20 cellular contexts compared by ENCODE assay signal in genomic region chr2:11348209-11348749, GRCh38. TPM values are rescaled to one million over a fixed set of nuclear protein-coding genes. Genes with fewer than 3 reads are reported as not detected.
A peak's percentile ranks its signal among the peaks of the same experiment; 100 is the strongest.
DNase-seq lines count a peak whose midpoint lies in the region; ATAC-seq and TF ChIP-seq lines count a peak whose summit lies in the region.
"Had no signal": no experiment of that assay in that cellular context is flagged by ENCODE, and none has a peak within 500 bp of the region (broad histone marks: within the 10 kb centered on the region; RNA-seq: fewer than 3 reads in every experiment).

No MANE protein-coding gene starts in this region.

- H2BK15ac ChIP-seq in neuronal stem cell (ENCODE audit: low read length): no peak overlapping the region

- H3K4me1 Mint-ChIP-seq in HFFc6 (ENCODE audit: low read depth): peaks cover 16% of the 10 kb centered on the region

- TF ChIP-seq CTCF in HFFc6 (IDR thresholded peaks at IDR 0.05): no peak
- TF ChIP-seq CTCF in RWPE1 (conservative IDR thresholded peaks at IDR 0.05; ENCODE audit: low read depth): no peak

- H3K4ac ChIP-seq in neuronal stem cell (ENCODE audit: low read length): no peak overlapping the region

- H3K27ac ChIP-seq in neuronal stem cell (replicated peaks; ENCODE audit: low read length) (no peak overlapping the region), RWPE1 (no peak overlapping the region)
- H3K27ac ChIP-seq: brain microvascular endothelial cell, epithelial cell of prostate had no signal

- H3K27me3 ChIP-seq in adipocyte (replicated peaks; ENCODE audit: control insufficient read depth, insufficient read depth, low read length) (no peaks in the 10 kb centered on the region), neuronal stem cell (ENCODE audit: control insufficient read depth in 3 of 3, insufficient read depth in 3 of 3, low read depth in 1 of 3, low read length in 3 of 3) (no peaks in the 10 kb centered on the region)
- H3K27me3 ChIP-seq: brain microvascular endothelial cell had no signal

- no peak overlapping the region for H3K23ac ChIP-seq in neuronal stem cell (ENCODE audit: low read depth, low read length, poor library complexity)

- no peak overlapping the region for H3K27ac Mint-ChIP-seq in HFFc6
- H3K27ac Mint-ChIP-seq: activated naive CD8-positive, alpha-beta T cell; stimulated activated naive CD8-positive, alpha-beta T cell treated with anti-CD3 and anti-CD28 coated beads, Interleukin-15, Interleukin-2, amounts not matched to agents 100 ng/mL and 50 ng/mL, for 24 hours had no signal

- H3K9ac ChIP-seq in adipocyte (ENCODE audit: low read length): peak overlapping the region; percentile 19
- H3K9ac ChIP-seq in neuronal stem cell (ENCODE audit: low read depth, low read length, poor library complexity): no peak overlapping the region

- ATAC-seq in HG02938 (IDR thresholded peaks at IDR 0.05; ENCODE audit: unreplicated experiment) (no peak), GM21390 (IDR thresholded peaks at IDR 0.05; ENCODE audit: unreplicated experiment) (no peak)

- H3K36me3 ChIP-seq in adipocyte (ENCODE audit: control insufficient read depth, insufficient read depth, low read length, severe bottlenecking) (no peaks in the 10 kb centered on the region), neuronal stem cell (replicated peaks in 1 of 2; ENCODE audit: control insufficient read depth in 2 of 2, insufficient read depth in 2 of 2, low read length in 2 of 2) (no peaks in the 10 kb centered on the region)
- H3K36me3 ChIP-seq: brain microvascular endothelial cell had no signal

- H3K4me3 ChIP-seq in adipocyte (ENCODE audit: low read length) (peak overlapping the region; percentile 46), neuronal stem cell (ENCODE audit: low read length in 2 of 2) (no peak overlapping the region)

- WGBS in neuronal stem cell (ENCODE audit: extremely low coverage in 2 of 2, insufficient read length in 2 of 2, insufficient replicate concordance in 1 of 2), 2 donors: no CpG with 5 or more reads among the region's 5 CpGs

- H4K8ac ChIP-seq in neuronal stem cell (ENCODE audit: low read depth, low read length): no peak overlapping the region

- H3K79me1 ChIP-seq in neuronal stem cell (ENCODE audit: low read depth, low read length): no peaks in the 10 kb centered on the region

- H3K4me2 ChIP-seq in neuronal stem cell (ENCODE audit: insufficient read depth, low read length, poor library complexity, severe bottlenecking): no peak overlapping the region

- no peak overlapping the region for H2BK5ac ChIP-seq in neuronal stem cell (ENCODE audit: low read length)

- no peak overlapping the region for H2BK120ac ChIP-seq in neuronal stem cell (ENCODE audit: low read depth, low read length)

- H2AFZ ChIP-seq in neuronal stem cell (ENCODE audit: low read length): peak overlapping the region; percentile 48

- no peak overlapping the region; the same call in 1 of the 2 replicates for H3K4me3 Mint-ChIP-seq in HFFc6
- H3K4me3 Mint-ChIP-seq: activated naive CD8-positive, alpha-beta T cell; stimulated activated naive CD8-positive, alpha-beta T cell treated with anti-CD3 and anti-CD28 coated beads, Interleukin-15, Interleukin-2, amounts not matched to agents 100 ng/mL and 50 ng/mL, for 24 hours had no signal

- DNase-seq in Ammon's horn (ENCODE audit: low spot score): peak; percentile 31
- DNase-seq in adipocyte (ENCODE audit: low read depth): no peak
- peak; percentile 43 for DNase-seq in kidney tubule cell (ENCODE audit: low spot score)
- no peak for DNase-seq in neuronal stem cell (ENCODE audit: low spot score)
- no peak for DNase-seq in HFFc6
- DNase-seq in RWPE1 (ENCODE audit: low spot score): no peak
- DNase-seq: activated CD4-positive, alpha-beta T cell treated with anti-CD3 and anti-CD28 coated beads for 1 hour; brain microvascular endothelial cell; foreskin melanocyte; HCEC 1CT; islet precursor cell; KG1; NCI-H1048; NCI-H2081; stimulated activated CD4-positive, alpha-beta T cell treated with anti-CD3 and anti-CD28 coated beads, Interleukin-2, amount 100 ng/mL, for 24 hours had no signal

- H3K9me3 Mint-ChIP-seq in HFFc6: no peaks in the 10 kb centered on the region
- H3K9me3 Mint-ChIP-seq: stimulated activated naive CD8-positive, alpha-beta T cell treated with anti-CD3 and anti-CD28 coated beads, Interleukin-15, Interleukin-2, amounts not matched to agents 100 ng/mL and 50 ng/mL, for 24 hours had no signal

- CTCF ChIA-PET in RWPE1 (lab: Yijun Ruan, JAX): no interaction called here

- H2AK5ac ChIP-seq in neuronal stem cell (ENCODE audit: low read depth, low read length): no peak overlapping the region

- H3K9me3 ChIP-seq in adipocyte (ENCODE audit: control insufficient read depth, low read length) (no peaks in the 10 kb centered on the region), neuronal stem cell (replicated peaks in 1 of 2; ENCODE audit: control insufficient read depth in 2 of 2, insufficient read depth in 1 of 2, low read depth in 1 of 2, low read length in 2 of 2) (no peaks in the 10 kb centered on the region)

- no peak overlapping the region for H3K18ac ChIP-seq in neuronal stem cell (ENCODE audit: low read length)

- no peak overlapping the region for H3K14ac ChIP-seq in neuronal stem cell (ENCODE audit: low read length)

- H3K27me3 Mint-ChIP-seq in HFFc6 (ENCODE audit: insufficient read depth): peaks cover 10% of the 10 kb centered on the region
- H3K27me3 Mint-ChIP-seq: activated naive CD8-positive, alpha-beta T cell; stimulated activated naive CD8-positive, alpha-beta T cell treated with anti-CD3 and anti-CD28 coated beads, Interleukin-15, Interleukin-2, amounts not matched to agents 100 ng/mL and 50 ng/mL, for 24 hours had no signal

- no peaks in the 10 kb centered on the region for H3K36me3 Mint-ChIP-seq in HFFc6 (ENCODE audit: low read depth)
- H3K36me3 Mint-ChIP-seq: activated naive CD8-positive, alpha-beta T cell had no signal

- POLR2A ChIA-PET in RWPE1 (lab: Yijun Ruan, JAX; ENCODE audit: low non-redundant PET): no interaction called here

- H3K4me1 ChIP-seq in adipocyte (ENCODE audit: control insufficient read depth, insufficient read depth, low read length) (peaks cover 46% of the 10 kb centered on the region), neuronal stem cell (ENCODE audit: control insufficient read depth in 2 of 2, insufficient read depth in 1 of 2, low read depth in 1 of 2, low read length in 2 of 2) (peaks cover 1 to 10% of the 10 kb centered on the region in 2 donors)

- H4K91ac ChIP-seq in neuronal stem cell (ENCODE audit: low read depth, low read length, poor library complexity): no peak overlapping the region

- H2BK12ac ChIP-seq in neuronal stem cell (ENCODE audit: low read length): no peak overlapping the region

RNA-seq across cellular contexts. Expression of gene ROCK2, which starts 3.8 kb away (rescaled TPM):
- 19.4 TPM for polyA plus RNA-seq in neuronal stem cell (2013, experiment 1 of 2)
- 20.3 TPM for polyA plus RNA-seq in neuronal stem cell (2013, experiment 2 of 2)
- total RNA-seq in HFFc6 (2021; fragmentation: NEBNext Ultra II Directional; extraction: Animal tissue kit (Norgen Biotek cat#: 25700)): 10 to 100 TPM; 41.6 to 54.3 (median 51.7) TPM

Comparison
In these comparisons a context has a peak if more than half of its experiments do, and no peak if none do; other contexts are left out.
1. DNase-seq: peak in Ammon's horn (single experiment) and kidney tubule cell (single experiment); none in adipocyte (single experiment), neuronal stem cell (single experiment), HFFc6 (single experiment) and RWPE1 (single experiment).